ENCODE assay signal across 1 cellular context in genomic region chr19:47564081-47564480, GRCh38.
TF ChIP-seq lines count a peak whose summit lies in the region.

No MANE protein-coding gene starts in this region.

TF ChIP-seq in HepG2, 621 proteins besides CTCF, POLR2A, EP300 and RAD21 (continued from another document):
- no peak for TF ChIP-seq BCLAF1 (IDR thresholded peaks at IDR 0.05)
- TF ChIP-seq SIN3A (IDR thresholded peaks at IDR 0.05; ENCODE audit: borderline replicate concordance, low read depth, low read length), result no peak
- TF ChIP-seq ZNF614 (CRISPR knock-in tag; IDR thresholded peaks at IDR 0.05; ENCODE audit: borderline replicate concordance), result no peak
- TF ChIP-seq SUZ12 (IDR thresholded peaks at IDR 0.05; ENCODE audit: low read depth, low read length), result no peak
- no peak for TF ChIP-seq HIC2 (CRISPR knock-in tag; IDR thresholded peaks at IDR 0.05; ENCODE audit: low read depth)
- TF ChIP-seq AHDC1 (CRISPR knock-in tag; IDR thresholded peaks at IDR 0.05; ENCODE audit: borderline replicate concordance), result peak; percentile 66; the same call in 1 of the 2 replicates
- TF ChIP-seq, protein P1, sequence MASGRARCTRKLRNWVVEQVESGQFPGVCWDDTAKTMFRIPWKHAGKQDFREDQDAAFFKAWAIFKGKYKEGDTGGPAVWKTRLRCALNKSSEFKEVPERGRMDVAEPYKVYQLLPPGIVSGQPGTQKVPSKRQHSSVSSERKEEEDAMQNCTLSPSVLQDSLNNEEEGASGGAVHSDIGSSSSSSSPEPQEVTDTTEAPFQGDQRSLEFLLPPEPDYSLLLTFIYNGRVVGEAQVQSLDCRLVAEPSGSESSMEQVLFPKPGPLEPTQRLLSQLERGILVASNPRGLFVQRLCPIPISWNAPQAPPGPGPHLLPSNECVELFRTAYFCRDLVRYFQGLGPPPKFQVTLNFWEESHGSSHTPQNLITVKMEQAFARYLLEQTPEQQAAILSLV (CRISPR knock-in tag; IDR thresholded peaks at IDR 0.05; ENCODE audit: borderline replicate concordance), result no peak
- TF ChIP-seq REPIN1 (CRISPR knock-in tag; IDR thresholded peaks at IDR 0.05; ENCODE audit: borderline replicate concordance, low read depth), result no peak
- no peak for TF ChIP-seq SOX6 (IDR thresholded peaks at IDR 0.05)
- peak; percentile 26; the same call in 1 of the 2 replicates for TF ChIP-seq SOX6 (CRISPR knock-in tag; IDR thresholded peaks at IDR 0.05)
- TF ChIP-seq ZNF878 (CRISPR knock-in tag; IDR thresholded peaks at IDR 0.05), result peak; percentile 24; the same call in 1 of the 2 replicates
- no peak for TF ChIP-seq NFIC (IDR thresholded peaks at IDR 0.05; ENCODE audit: low read length)
- TF ChIP-seq ZNF747 (CRISPR knock-in tag; IDR thresholded peaks at IDR 0.05; ENCODE audit: borderline replicate concordance), result no peak
- no peak for TF ChIP-seq SKI (IDR thresholded peaks at IDR 0.05; ENCODE audit: partially characterized antibody)
- no peak for TF ChIP-seq NFRKB (IDR thresholded peaks at IDR 0.05)
- TF ChIP-seq ZNF382 (CRISPR knock-in tag; IDR thresholded peaks at IDR 0.05; ENCODE audit: borderline replicate concordance), result no peak
- TF ChIP-seq, protein P2, sequence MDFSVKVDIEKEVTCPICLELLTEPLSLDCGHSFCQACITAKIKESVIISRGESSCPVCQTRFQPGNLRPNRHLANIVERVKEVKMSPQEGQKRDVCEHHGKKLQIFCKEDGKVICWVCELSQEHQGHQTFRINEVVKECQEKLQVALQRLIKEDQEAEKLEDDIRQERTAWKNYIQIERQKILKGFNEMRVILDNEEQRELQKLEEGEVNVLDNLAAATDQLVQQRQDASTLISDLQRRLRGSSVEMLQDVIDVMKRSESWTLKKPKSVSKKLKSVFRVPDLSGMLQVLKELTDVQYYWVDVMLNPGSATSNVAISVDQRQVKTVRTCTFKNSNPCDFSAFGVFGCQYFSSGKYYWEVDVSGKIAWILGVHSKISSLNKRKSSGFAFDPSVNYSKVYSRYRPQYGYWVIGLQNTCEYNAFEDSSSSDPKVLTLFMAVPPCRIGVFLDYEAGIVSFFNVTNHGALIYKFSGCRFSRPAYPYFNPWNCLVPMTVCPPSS (IDR thresholded peaks at IDR 0.05), result no peak
- TF ChIP-seq TBX2 (CRISPR knock-in tag; IDR thresholded peaks at IDR 0.05; ENCODE audit: borderline replicate concordance), result peak; percentile 53; the same call in 1 of the 2 replicates
- TF ChIP-seq RCOR2 (CRISPR knock-in tag; IDR thresholded peaks at IDR 0.05), result 0 out of 2 replicates have a peak, but pooled peaks have one; percentile 27
- no peak for TF ChIP-seq IKZF4 (CRISPR knock-in tag; IDR thresholded peaks at IDR 0.05; ENCODE audit: borderline replicate concordance, low read depth, not compliant biosample characterization)
- TF ChIP-seq BCL6 (CRISPR knock-in tag; IDR thresholded peaks at IDR 0.05), result peak; percentile 89
- peak; percentile 23; the same call in 1 of the 2 replicates for TF ChIP-seq SALL1 (CRISPR knock-in tag; IDR thresholded peaks at IDR 0.05)
- TF ChIP-seq PAXIP1 (CRISPR knock-in tag; conservative IDR thresholded peaks at IDR 0.05), result peak; percentile 66
- TF ChIP-seq NR2F6 (IDR thresholded peaks at IDR 0.05), result no peak
- 0 out of 2 replicates have a peak, but pooled peaks have one; percentile 35 for TF ChIP-seq NR2F6 (CRISPR knock-in tag; IDR thresholded peaks at IDR 0.05)
- no peak for TF ChIP-seq ZNF282 (IDR thresholded peaks at IDR 0.05; ENCODE audit: partially characterized antibody)
- TF ChIP-seq, protein P3, sequence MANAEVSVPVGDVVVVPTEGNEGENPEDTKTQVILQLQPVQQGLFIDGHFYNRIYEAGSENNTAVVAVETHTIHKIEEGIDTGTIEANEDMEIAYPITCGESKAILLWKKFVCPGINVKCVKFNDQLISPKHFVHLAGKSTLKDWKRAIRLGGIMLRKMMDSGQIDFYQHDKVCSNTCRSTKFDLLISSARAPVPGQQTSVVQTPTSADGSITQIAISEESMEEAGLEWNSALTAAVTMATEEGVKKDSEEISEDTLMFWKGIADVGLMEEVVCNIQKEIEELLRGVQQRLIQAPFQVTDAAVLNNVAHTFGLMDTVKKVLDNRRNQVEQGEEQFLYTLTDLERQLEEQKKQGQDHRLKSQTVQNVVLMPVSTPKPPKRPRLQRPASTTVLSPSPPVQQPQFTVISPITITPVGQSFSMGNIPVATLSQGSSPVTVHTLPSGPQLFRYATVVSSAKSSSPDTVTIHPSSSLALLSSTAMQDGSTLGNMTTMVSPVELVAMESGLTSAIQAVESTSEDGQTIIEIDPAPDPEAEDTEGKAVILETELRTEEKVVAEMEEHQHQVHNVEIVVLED (CRISPR knock-in tag; IDR thresholded peaks at IDR 0.05; ENCODE audit: borderline replicate concordance), result no peak
- TF ChIP-seq GFI1 (CRISPR knock-in tag; IDR thresholded peaks at IDR 0.05; ENCODE audit: borderline replicate concordance), result peak; percentile 34; the same call in 1 of the 2 replicates
- 0 out of 2 replicates have a peak, but pooled peaks have one; percentile 17 for TF ChIP-seq MEF2D (CRISPR knock-in tag; IDR thresholded peaks at IDR 0.05)
- 0 out of 4 replicates have a peak, but pooled peaks of 1 of the 2 experiments have one; percentile 15 for TF ChIP-seq HMGXB4 (CRISPR knock-in tag; IDR thresholded peaks at IDR 0.05; ENCODE audit: borderline replicate concordance in 1 of 2, low read depth in 1 of 2)
- TF ChIP-seq HNRNPL (IDR thresholded peaks at IDR 0.05; ENCODE audit: low read depth, low read length), result no peak
- TF ChIP-seq SP4 (CRISPR knock-in tag; IDR thresholded peaks at IDR 0.05), result no peak
- TF ChIP-seq ZNF644 (CRISPR knock-in tag; IDR thresholded peaks at IDR 0.05; ENCODE audit: low read depth), result 0 out of 2 replicates have a peak, but pooled peaks have one; percentile 15
- no peak for TF ChIP-seq SOX13 (IDR thresholded peaks at IDR 0.05)
- peak in 1 of 2 experiments; percentile 29; a peak in 1 of 4 replicates for TF ChIP-seq SOX13 (CRISPR knock-in tag; conservative IDR thresholded peaks at IDR 0.05 in 1 of 2, IDR thresholded peaks at IDR 0.05 in 1 of 2)
- TF ChIP-seq, protein P4, sequence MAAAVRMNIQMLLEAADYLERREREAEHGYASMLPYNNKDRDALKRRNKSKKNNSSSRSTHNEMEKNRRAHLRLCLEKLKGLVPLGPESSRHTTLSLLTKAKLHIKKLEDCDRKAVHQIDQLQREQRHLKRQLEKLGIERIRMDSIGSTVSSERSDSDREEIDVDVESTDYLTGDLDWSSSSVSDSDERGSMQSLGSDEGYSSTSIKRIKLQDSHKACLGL (CRISPR knock-in tag; IDR thresholded peaks at IDR 0.05), result no peak
